Comparison of ENCODE assay signal across 14 cellular contexts in genomic region chr3:23071306-23071705, GRCh38.
DNase-seq lines count a peak whose midpoint lies in the region; ATAC-seq, FAIRE-seq and TF ChIP-seq lines count a peak whose summit lies in the region.
"Had no signal": no experiment of that assay in that cellular context is flagged by ENCODE, and none has a peak within 500 bp of the region (broad histone marks: within the 10 kb centered on the region; RNA-seq: fewer than 3 reads in every experiment).

No MANE protein-coding gene starts in this region.

- no peak for FAIRE-seq in kidney (lab: Jason Lieb, UNC)

- no peak for TF ChIP-seq CTCF in mucosa of descending colon (IDR thresholded peaks at IDR 0.05)
- TF ChIP-seq CTCF in kidney (IDR thresholded peaks at IDR 0.05; ENCODE audit: borderline replicate concordance, extremely low read depth, insufficient read depth) = no peak

- intact Hi-C loops in mucosa of descending colon (cut with DNase I, micrococcal nuclease) (no loop called here), kidney (cut with DNase I) (no loop called here)

- no peak overlapping the region for H3K27ac Mint-ChIP-seq in activated naive CD8-positive, alpha-beta T cell treated with anti-CD3 and anti-CD28 coated beads, Interleukin-2, amount 50 U/mL, for 24 hours
- H3K27ac Mint-ChIP-seq: activated naive CD8-positive, alpha-beta T cell treated with anti-CD3 and anti-CD28 coated beads, Interleukin-2, amount 10 ng/mL, durations not matched to agents 7 days and 5 days; T-helper 1 cell treated with Interleukin-12 subunit alpha and Interleukin-12 subunit beta and Interleukin-4 antibody, amounts not matched to agents 30 μg/mL and 1 μg/mL, for 36 hours had no signal

- no peaks in the 10 kb centered on the region for H3K4me1 ChIP-seq in mucosa of descending colon (ENCODE audit: low read depth)
- no peaks in the 10 kb centered on the region for H3K4me1 ChIP-seq in kidney (ENCODE audit: control insufficient read depth in 1 of 2, insufficient read depth in 1 of 2, low read depth in 1 of 2, low read length in 2 of 2)
- H3K4me1 ChIP-seq: Caco-2 had no signal

- no peaks in the 10 kb centered on the region for H3K9me3 Mint-ChIP-seq in activated naive CD8-positive, alpha-beta T cell treated with anti-CD3 and anti-CD28 coated beads, Interleukin-2, amount 50 U/mL, for 24 hours
- H3K9me3 Mint-ChIP-seq: activated naive CD8-positive, alpha-beta T cell treated with anti-CD3 and anti-CD28 coated beads, Interleukin-2, amount 10 ng/mL, durations not matched to agents 7 days and 5 days; T-helper 1 cell treated with Interleukin-12 subunit alpha and Interleukin-12 subunit beta and Interleukin-4 antibody, amounts not matched to agents 30 μg/mL and 1 μg/mL, for 36 hours had no signal

- H3K4me3 ChIP-seq in mucosa of descending colon (no peak overlapping the region), kidney (ENCODE audit: low read length in 2 of 2) (no peak overlapping the region)
- H3K4me3 ChIP-seq: heart right ventricle, MG63, skin epidermis had no signal

- H3K36me3 ChIP-seq in mucosa of descending colon (ENCODE audit: low read depth) (no peaks in the 10 kb centered on the region), kidney (ENCODE audit: control insufficient read depth in 1 of 2, insufficient read depth in 2 of 2, low read length in 2 of 2) (no peaks in the 10 kb centered on the region)
- H3K36me3 ChIP-seq: heart right ventricle, MG63 had no signal

- no peaks in the 10 kb centered on the region for H3K36me3 Mint-ChIP-seq in activated naive CD8-positive, alpha-beta T cell treated with anti-CD3 and anti-CD28 coated beads, Interleukin-2, amount 50 U/mL, for 24 hours (ENCODE audit: low read depth)
- H3K36me3 Mint-ChIP-seq: activated naive CD8-positive, alpha-beta T cell treated with anti-CD3 and anti-CD28 coated beads, Interleukin-2, amount 10 ng/mL, durations not matched to agents 7 days and 5 days had no signal

- ATAC-seq in GM18870 (IDR thresholded peaks at IDR 0.05; ENCODE audit: unreplicated experiment) (peak; percentile 31), GM21717 (IDR thresholded peaks at IDR 0.05; ENCODE audit: unreplicated experiment) (peak; percentile 28), HG03378 (IDR thresholded peaks at IDR 0.05; ENCODE audit: unreplicated experiment) (peak; percentile 21), mucosa of descending colon (peak; percentile 39)
- no peak for ATAC-seq in activated naive CD8-positive, alpha-beta T cell treated with anti-CD3 and anti-CD28 coated beads, Interleukin-2, amount 50 U/mL, for 24 hours

- H3K9me3 ChIP-seq in mucosa of descending colon (no peaks in the 10 kb centered on the region), kidney (ENCODE audit: control insufficient read depth in 1 of 2, low read length in 2 of 2) (no peaks in the 10 kb centered on the region)
- H3K9me3 ChIP-seq: Caco-2, heart right ventricle, MG63 had no signal

- DNase-seq in mucosa of descending colon (no peak), kidney (no peak), inferior parietal cortex (ENCODE audit: extremely low spot score) (no peak), NCI-H748 treated with DMSO at 0.1 percent for 48 hours (lab: John Stamatoyannopoulos, UW) (no peak)
- DNase-seq in activated naive CD8-positive, alpha-beta T cell treated with anti-CD3 and anti-CD28 coated beads, Interleukin-2, amount 50 U/mL, for 24 hours = no peak
- DNase-seq: activated naive CD8-positive, alpha-beta T cell treated with anti-CD3 and anti-CD28 coated beads, Interleukin-2, amount 10 ng/mL, durations not matched to agents 7 days and 5 days; Caco-2; MG63 had no signal

- H3K4me3 Mint-ChIP-seq in activated naive CD8-positive, alpha-beta T cell treated with anti-CD3 and anti-CD28 coated beads, Interleukin-2, amount 50 U/mL, for 24 hours = no peak overlapping the region
- H3K4me3 Mint-ChIP-seq: activated naive CD8-positive, alpha-beta T cell treated with anti-CD3 and anti-CD28 coated beads, Interleukin-2, amount 10 ng/mL, durations not matched to agents 7 days and 5 days; T-helper 1 cell treated with Interleukin-12 subunit alpha and Interleukin-12 subunit beta and Interleukin-4 antibody, amounts not matched to agents 30 μg/mL and 1 μg/mL, for 36 hours had no signal

- peaks cover 10% of the 10 kb centered on the region for H3K4me1 Mint-ChIP-seq in activated naive CD8-positive, alpha-beta T cell treated with anti-CD3 and anti-CD28 coated beads, Interleukin-2, amount 50 U/mL, for 24 hours
- H3K4me1 Mint-ChIP-seq: activated naive CD8-positive, alpha-beta T cell treated with anti-CD3 and anti-CD28 coated beads, Interleukin-2, amount 10 ng/mL, durations not matched to agents 7 days and 5 days had no signal

- peaks cover 2% of the 10 kb centered on the region for H3K27me3 Mint-ChIP-seq in activated naive CD8-positive, alpha-beta T cell treated with anti-CD3 and anti-CD28 coated beads, Interleukin-2, amount 50 U/mL, for 24 hours
- H3K27me3 Mint-ChIP-seq: activated naive CD8-positive, alpha-beta T cell treated with anti-CD3 and anti-CD28 coated beads, Interleukin-2, amount 10 ng/mL, durations not matched to agents 7 days and 5 days had no signal

- no peak overlapping the region for H3K27ac ChIP-seq in kidney (ENCODE audit: low read depth in 2 of 2, low read length in 2 of 2)

- H3K9ac ChIP-seq in kidney (ENCODE audit: low read length in 2 of 2) = no peak overlapping the region
